Comparison of ENCODE assay signal across 14 cellular contexts in the genomic region with DNA sequence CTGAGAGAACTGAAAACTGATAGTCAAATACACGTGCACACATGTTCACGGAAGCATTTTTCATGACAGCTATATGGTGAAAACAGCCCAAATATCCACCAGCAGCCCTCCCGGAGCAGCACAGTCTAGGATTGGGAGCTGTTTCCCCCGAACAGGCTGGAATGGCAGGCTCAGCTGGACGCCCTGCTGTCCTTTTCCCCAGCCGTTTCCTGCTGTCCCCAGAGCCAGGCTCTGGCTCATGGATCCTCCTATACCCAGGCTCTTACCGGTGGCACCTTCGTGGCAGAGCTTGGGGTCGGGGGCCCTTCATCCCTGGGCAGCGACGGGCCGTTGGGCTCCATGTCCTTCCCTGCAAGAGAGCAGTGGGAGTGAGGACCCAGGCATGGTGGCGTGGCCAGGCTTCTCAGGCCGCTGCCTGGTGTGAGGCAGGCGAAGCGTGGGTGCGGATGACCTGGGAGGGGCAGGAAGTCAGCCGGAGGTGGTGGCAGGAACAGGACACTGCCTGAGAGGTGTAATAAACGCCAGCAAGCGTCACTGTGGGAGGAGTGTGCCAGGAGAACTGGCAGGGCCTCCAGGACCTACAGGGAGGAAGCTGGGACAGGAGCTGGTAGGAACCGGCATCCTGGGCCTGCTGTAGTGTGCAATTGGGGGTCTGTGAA. TPM values are rescaled to one million over a fixed set of nuclear protein-coding genes. Genes with fewer than 3 reads are reported as not detected.
A peak's percentile ranks its signal among the peaks of the same experiment; 100 is the strongest.
DNase-seq lines count a peak whose midpoint lies in the region; ATAC-seq, FAIRE-seq and TF ChIP-seq lines count a peak whose summit lies in the region.
"Had no signal": no experiment of that assay in that cellular context is flagged by ENCODE, and none has a peak within 500 bp of the region (broad histone marks: within the 10 kb centered on the region; RNA-seq: fewer than 3 reads in every experiment).

No MANE protein-coding gene starts in this region.

- TF ChIP-seq EP300 in HepG2 (IDR thresholded peaks at IDR 0.05; ENCODE audit: low read depth in 2 of 2, low read length in 2 of 2) = no peak
- TF ChIP-seq EP300 in HepG2 (CRISPR knock-in tag; IDR thresholded peaks at IDR 0.05; ENCODE audit: borderline replicate concordance) = no peak
- TF ChIP-seq EP300 in esophagus muscularis mucosa (IDR thresholded peaks at IDR 0.05) = no peak

- H3K4me3 Mint-ChIP-seq in nephron progenitor cell = no peak overlapping the region
- H3K4me3 Mint-ChIP-seq: T-helper 17 cell had no signal

- no peaks in the 10 kb centered on the region for H3K79me2 ChIP-seq in HepG2 (ENCODE audit: insufficient read depth, low read length)

- H3K36me3 Mint-ChIP-seq in nephron progenitor cell (ENCODE audit: low read depth) = peaks cover 11% of the 10 kb centered on the region

- no peak overlapping the region for H3K4me2 ChIP-seq in HepG2 (ENCODE audit: low read depth, low read length)

- ATAC-seq in right lobe of liver (peak; percentile 18 to 33 (median 26)), HepG2 (no peak), HG03571 (IDR thresholded peaks at IDR 0.05; ENCODE audit: unreplicated experiment) (no peak)
- ATAC-seq: stimulated activated naive CD8-positive, alpha-beta T cell treated with anti-CD3 and anti-CD28 coated beads, Interleukin-15, Interleukin-2, amounts not matched to agents 100 U/mL and 50 U/mL, for 24 hours; T-helper 17 cell had no signal

- H3K27me3 ChIP-seq in right lobe of liver (no peaks in the 10 kb centered on the region), HepG2 (ENCODE audit: control insufficient read depth in 1 of 2, insufficient read depth in 2 of 2, low read length in 2 of 2) (peaks cover 17 to 76% of the 10 kb centered on the region in 2 experiments), esophagus muscularis mucosa (no peaks in the 10 kb centered on the region)

- H4K20me1 ChIP-seq in HepG2 (ENCODE audit: insufficient read depth, low read length) = no peaks in the 10 kb centered on the region

- intact Hi-C loops in right lobe of liver (cut with DNase I) (no loop called here), HepG2 (cut with micrococcal nuclease; ENCODE audit: unreplicated experiment) (no loop called here), esophagus muscularis mucosa (cut with DNase I) (no loop called here)

- DNase-seq in right lobe of liver (peak in 2 of 3 donors; percentile 35 to 55), HepG2 (ENCODE audit: low spot score) (no peak), esophagus muscularis mucosa (ENCODE audit: extremely low spot score) (no peak), nephron progenitor cell (peak; percentile 34), NCI-H69 (lab: John Stamatoyannopoulos, UW) (no peak), T-helper 9 cell (no peak)
- DNase-seq in activated T-cell treated with anti-CD3 and anti-CD28 coated beads, Interleukin-2, amount 50 U/mL, for 1 hour = no peak
- DNase-seq: amniotic stem cell; effector memory CD4-positive, alpha-beta T cell; hypothalamus; NCI-H1417; stimulated activated naive CD8-positive, alpha-beta T cell treated with anti-CD3 and anti-CD28 coated beads, Interleukin-15, Interleukin-2, amounts not matched to agents 100 U/mL and 50 U/mL, for 24 hours had no signal

- POLR2A ChIA-PET in HepG2 (lab: Yijun Ruan, JAX) = no interaction called here

- H3K27me3 Mint-ChIP-seq in nephron progenitor cell (ENCODE audit: low read depth, poor library complexity) = peaks cover 3% of the 10 kb centered on the region
- H3K27me3 Mint-ChIP-seq: T-helper 17 cell had no signal

- peak overlapping the region; percentile 91 for H3K27ac Mint-ChIP-seq in nephron progenitor cell
- H3K27ac Mint-ChIP-seq: T-helper 17 cell had no signal

- no peak overlapping the region for H3K9ac ChIP-seq in HepG2 (ENCODE audit: insufficient read depth, low read depth, low read length)

- H3K4me3 ChIP-seq in right lobe of liver = no peak overlapping the region
- no peak overlapping the region for H3K4me3 ChIP-seq in HepG2 (replicated peaks in 1 of 3; ENCODE audit: insufficient read depth in 1 of 3, low read depth in 2 of 3, low read length in 3 of 3)
- H3K4me3 ChIP-seq in esophagus muscularis mucosa = peak overlapping the region in 1 of 4 donors; percentile 26

- TF ChIP-seq RAD21 in HepG2 (CRISPR knock-in tag; IDR thresholded peaks at IDR 0.05) = no peak

- H3K9me3 ChIP-seq in right lobe of liver = no peaks in the 10 kb centered on the region
- no peaks in the 10 kb centered on the region for H3K9me3 ChIP-seq in HepG2 (ENCODE audit: low read length)
- no peaks in the 10 kb centered on the region for H3K9me3 ChIP-seq in esophagus muscularis mucosa

- no TSS peak for BruUV-seq in HepG2 (replicated peaks; lab: Mats Ljungman, UMichigan)

- H2AFZ ChIP-seq in HepG2 (ENCODE audit: low read length) = no peak overlapping the region

- TF ChIP-seq POLR2A in right lobe of liver (IDR thresholded peaks at IDR 0.05) (no peak), HepG2 (IDR thresholded peaks at IDR 0.05; ENCODE audit: insufficient read depth in 1 of 2, low read depth in 2 of 2, low read length in 2 of 2) (no peak), esophagus muscularis mucosa (IDR thresholded peaks at IDR 0.05; ENCODE audit: low read depth) (no peak)

- H3K27ac ChIP-seq in right lobe of liver (no peak overlapping the region), HepG2 (ENCODE audit: extremely low read length, insufficient read depth, low read length) (no peak overlapping the region), esophagus muscularis mucosa (replicated peaks in 1 of 4) (peak overlapping the region; percentile 39 to 70 (median 64))

- no peaks in the 10 kb centered on the region for H3K9me3 Mint-ChIP-seq in nephron progenitor cell

- FAIRE-seq in HepG2 (lab: Jason Lieb, UNC) = no peak

- in situ Hi-C loops in HepG2 (cut with HindIII; ENCODE audit: extremely low pct_ligation_motif_present, low pct_unique_long_range_greater_than_20kb) = no loop called here

- CTCF ChIA-PET in HepG2 (lab: Yijun Ruan, JAX; ENCODE audit: low intra/inter-chr PET ratio, low total read pairs) = no interaction called here

- 70% methylated on average over 13 of the region's 21 CpGs for WGBS in right lobe of liver (ENCODE audit: insufficient coverage, low coverage, low lambda C conversion rate, missing lambda C conversion rate)
- 22% methylated on average over 14 of the region's 21 CpGs for WGBS in HepG2 (ENCODE audit: low lambda C conversion rate)
- 62% methylated on average over 13 of the region's 21 CpGs for WGBS in esophagus muscularis mucosa

- no peaks in the 10 kb centered on the region for H3K36me3 ChIP-seq in right lobe of liver
- no peaks in the 10 kb centered on the region for H3K36me3 ChIP-seq in HepG2 (replicated peaks in 1 of 2; ENCODE audit: control insufficient read depth in 1 of 2, insufficient read depth in 2 of 2, low read length in 2 of 2)
- peaks cover 7 to 57% (median 31%) of the 10 kb centered on the region in 4 donors for H3K36me3 ChIP-seq in esophagus muscularis mucosa

- peaks cover 8% of the 10 kb centered on the region for H3K4me1 Mint-ChIP-seq in nephron progenitor cell
- H3K4me1 Mint-ChIP-seq: T-helper 17 cell had no signal

- no peaks in the 10 kb centered on the region for H3K4me1 ChIP-seq in right lobe of liver
- H3K4me1 ChIP-seq in HepG2 (ENCODE audit: insufficient read depth, low read length) = no peaks in the 10 kb centered on the region
- H3K4me1 ChIP-seq in esophagus muscularis mucosa = peaks cover 36 to 74% (median 69%) of the 10 kb centered on the region in 4 donors

- TF ChIP-seq CTCF in right lobe of liver (IDR thresholded peaks at IDR 0.05) (no peak), HepG2 (CRISPR knock-in tag; IDR thresholded peaks at IDR 0.05) (no peak), esophagus muscularis mucosa (IDR thresholded peaks at IDR 0.05) (no peak), nephron progenitor cell (IDR thresholded peaks at IDR 0.05) (no peak)

TF ChIP-seq in HepG2, 621 proteins besides CTCF, POLR2A, EP300 and RAD21 (continues in another document):
- TF ChIP-seq ZNF670 (CRISPR knock-in tag; IDR thresholded peaks at IDR 0.05; ENCODE audit: borderline replicate concordance) = no peak
- TF ChIP-seq, protein P1, sequence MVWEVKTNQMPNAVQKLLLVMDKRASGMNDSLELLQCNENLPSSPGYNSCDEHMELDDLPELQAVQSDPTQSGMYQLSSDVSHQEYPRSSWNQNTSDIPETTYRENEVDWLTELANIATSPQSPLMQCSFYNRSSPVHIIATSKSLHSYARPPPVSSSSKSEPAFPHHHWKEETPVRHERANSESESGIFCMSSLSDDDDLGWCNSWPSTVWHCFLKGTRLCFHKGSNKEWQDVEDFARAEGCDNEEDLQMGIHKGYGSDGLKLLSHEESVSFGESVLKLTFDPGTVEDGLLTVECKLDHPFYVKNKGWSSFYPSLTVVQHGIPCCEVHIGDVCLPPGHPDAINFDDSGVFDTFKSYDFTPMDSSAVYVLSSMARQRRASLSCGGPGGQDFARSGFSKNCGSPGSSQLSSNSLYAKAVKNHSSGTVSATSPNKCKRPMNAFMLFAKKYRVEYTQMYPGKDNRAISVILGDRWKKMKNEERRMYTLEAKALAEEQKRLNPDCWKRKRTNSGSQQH (CRISPR knock-in tag; IDR thresholded peaks at IDR 0.05; ENCODE audit: low read depth) = no peak

RNA-seq across cellular contexts. Expression of a gene that starts 38.8 kb away (rescaled TPM):
- total RNA-seq in right lobe of liver (1 to 10 TPM; 2.2 to 6.3 (median 3.4) TPM), HepG2 (2016; rRNA removed; fragmentation: Illumina TruSeq; extraction: Trizol) (not detected in 2 replicates), esophagus muscularis mucosa (100 to 1,000 TPM in 1 of 4 donors, 10 to 100 TPM in 3; 59.6 to 119 (median 71.7) TPM)
- total RNA-seq in HepG2 (2016; cell fraction: cytosol; rRNA removed; fragmentation: Illumina TruSeq; extraction: Trizol; ENCODE audit: low read depth) = 0.26 TPM in 1 of 2 replicates, not detected in the other
- not detected in 2 replicates for total RNA-seq in HepG2 (2016; cell fraction: insoluble cytoplasmic fraction; rRNA removed; fragmentation: Illumina TruSeq; extraction: Trizol)
- not detected in 2 replicates for total RNA-seq in HepG2 (2016; cell fraction: membrane; rRNA removed; fragmentation: Illumina TruSeq; extraction: Trizol)
- not detected in 2 replicates for total RNA-seq in HepG2 (2016; cell fraction: nucleus; rRNA removed; fragmentation: Illumina TruSeq; extraction: Trizol)
- polyA plus RNA-seq in HepG2 (2011; rRNA removed) = not detected in 2 replicates
- not detected in 2 replicates for polyA plus RNA-seq in HepG2 (2011; cell fraction: cytosol; rRNA removed)
- polyA plus RNA-seq in HepG2 (2011; cell fraction: nucleus; rRNA removed) = 0.34 TPM in 1 of 2 replicates, not detected in the other
- not detected in 2 replicates for polyA plus RNA-seq in HepG2 (2012)
- not detected in 2 replicates for polyA plus RNA-seq in HepG2 (2016; cell fraction: cytosol; fragmentation: Illumina TruSeq; extraction: Trizol; ENCODE audit: low read depth)
- not detected in 2 replicates for polyA plus RNA-seq in HepG2 (2016; cell fraction: insoluble cytoplasmic fraction; fragmentation: Illumina TruSeq; extraction: Trizol; ENCODE audit: low read depth)
- not detected in 2 replicates for polyA plus RNA-seq in HepG2 (2016; cell fraction: membrane; fragmentation: Illumina TruSeq; extraction: Trizol; ENCODE audit: low read depth)
- polyA plus RNA-seq in HepG2 (2016; cell fraction: nucleus; fragmentation: Illumina TruSeq; extraction: Trizol; ENCODE audit: insufficient read depth, low read depth) = not detected in 2 replicates
- 41.3 TPM in 1 of 2 replicates, not detected in the other for polyA minus RNA-seq in HepG2 (2011; rRNA and poly(A)+ RNA removed; ENCODE audit: low replicate concordance)
- polyA minus RNA-seq in HepG2 (2011; cell fraction: cytosol; rRNA and poly(A)+ RNA removed) = 0.40 and 0.97 TPM in 2 replicates
- not detected in 2 replicates for polyA minus RNA-seq in HepG2 (2011; cell fraction: nucleus; rRNA and poly(A)+ RNA removed)

Comparison
In these comparisons a context has a peak if more than half of its experiments do, and no peak if none do; other contexts are left out.
1. ATAC-seq: peak in right lobe of liver (4 of 4); none in HepG2 (single experiment) and HG03571 (single experiment).
2. DNase-seq: peak in right lobe of liver (2 of 3) and nephron progenitor cell (single experiment); none in HepG2 (single experiment), esophagus muscularis mucosa (single experiment), NCI-H69 (single experiment), T-helper 9 cell (single experiment) and activated T-cell treated with anti-CD3 and anti-CD28 coated beads, Interleukin-2, amount 50 U/mL, for 1 hour (single experiment).
3. H3K27ac ChIP-seq: peak in esophagus muscularis mucosa (4 of 4); none in right lobe of liver (0 of 3) and HepG2 (single experiment).
4. RNA of a gene that starts 38.8 kb away (total RNA-seq): 59.6 to 119 TPM in esophagus muscularis mucosa; 2.2 to 6.3 TPM in right lobe of liver and 0.26 TPM in HepG2; every median in the first group is over 4 times any median in the second.